Comparison of ENCODE assay signal across 15 cellular contexts in genomic region chr11:85742873-85743275, GRCh38. TPM values are rescaled to one million over a fixed set of nuclear protein-coding genes. Genes with fewer than 3 reads are reported as not detected.
A peak's percentile ranks its signal among the peaks of the same experiment; 100 is the strongest.
DNase-seq lines count a peak whose midpoint lies in the region; ATAC-seq, FAIRE-seq and TF ChIP-seq lines count a peak whose summit lies in the region.
"Had no signal": no experiment of that assay in that cellular context is flagged by ENCODE, and none has a peak within 500 bp of the region (broad histone marks: within the 10 kb centered on the region; RNA-seq: fewer than 3 reads in every experiment).

No MANE protein-coding gene starts in this region.

- H3K4me3 ChIP-seq in SU-DHL-6 (ENCODE audit: insufficient read depth, low read length, poor library complexity, severe bottlenecking) (no peak overlapping the region), pancreas (no peak overlapping the region)
- H3K4me3 ChIP-seq: tibial nerve had no signal

- peak overlapping the region; percentile 96 for H3K27ac Mint-ChIP-seq in Calu3 (ENCODE audit: unreplicated experiment)
- H3K27ac Mint-ChIP-seq: activated B cell treated with CpG ODN at 0.5 μM for 24 hours had no signal

- H3K79me2 ChIP-seq in SU-DHL-6 (ENCODE audit: insufficient read depth, low read length): no peaks in the 10 kb centered on the region

- peaks cover 4% of the 10 kb centered on the region for H3K36me3 Mint-ChIP-seq in Calu3 (ENCODE audit: insufficient read depth, unreplicated experiment)

- peaks cover 15% of the 10 kb centered on the region for H3F3A ChIP-seq in SU-DHL-6 (ENCODE audit: insufficient read depth)

- H3K27ac ChIP-seq in SU-DHL-6 (ENCODE audit: low read depth, low read length): peak overlapping the region; percentile 95
- H3K27ac ChIP-seq in epithelial cell of prostate: peak overlapping the region; percentile 64
- peak overlapping the region in 2 of 4 donors; percentile 18 to 34 for H3K27ac ChIP-seq in pancreas
- H3K27ac ChIP-seq: tibial nerve had no signal

- no peaks in the 10 kb centered on the region for H3K9me3 Mint-ChIP-seq in Calu3 (ENCODE audit: low read depth, unreplicated experiment)
- H3K9me3 Mint-ChIP-seq: activated B cell treated with CpG ODN at 0.5 μM for 24 hours had no signal

- no peak for TF ChIP-seq CTCF in Calu3 (IDR thresholded peaks at IDR 0.05; ENCODE audit: unreplicated experiment)
- TF ChIP-seq CTCF in SU-DHL-6 (IDR thresholded peaks at IDR 0.05; ENCODE audit: insufficient read depth, low read length, poor library complexity, severe bottlenecking): no peak
- TF ChIP-seq CTCF in pancreas (IDR thresholded peaks at IDR 0.05): no peak

- H3K36me3 ChIP-seq in SU-DHL-6 (ENCODE audit: low read length): no peaks in the 10 kb centered on the region
- no peaks in the 10 kb centered on the region for H3K36me3 ChIP-seq in pancreas
- H3K36me3 ChIP-seq: tibial nerve had no signal

- CTCF ChIA-PET in Calu3 (lab: Charles Lee): no interaction called here

- H3K4me3 Mint-ChIP-seq in Calu3 (ENCODE audit: low read depth, unreplicated experiment): no peak overlapping the region
- H3K4me3 Mint-ChIP-seq: activated B cell treated with CpG ODN at 0.5 μM for 24 hours had no signal

- H3K9me2 ChIP-seq in SU-DHL-6 (replicated peaks; ENCODE audit: insufficient read depth, low read length): no peaks in the 10 kb centered on the region

- H3K4me1 ChIP-seq in pancreas: peaks cover 4 to 12% (median 11%) of the 10 kb centered on the region in 3 donors
- H3K4me1 ChIP-seq: tibial nerve had no signal

- ATAC-seq in pancreas (peak; percentile 58 to 79 (median 74)), GM18520 (IDR thresholded peaks at IDR 0.05; ENCODE audit: unreplicated experiment) (no peak)

- H3K9me3 ChIP-seq in SU-DHL-6 (ENCODE audit: insufficient read depth, low read length) (no peaks in the 10 kb centered on the region), pancreas (no peaks in the 10 kb centered on the region)
- H3K9me3 ChIP-seq: tibial nerve had no signal

- H3K4me2 ChIP-seq in SU-DHL-6 (ENCODE audit: low read depth, low read length, poor library complexity, severe bottlenecking): peak overlapping the region; percentile 64

- H4K20me1 ChIP-seq in SU-DHL-6 (ENCODE audit: low read depth, low read length): no peaks in the 10 kb centered on the region

- 30 to 44% methylated on average over 1 of the region's 1 CpG for WGBS in pancreas, 2 donors

- no peak overlapping the region for H2AFZ ChIP-seq in SU-DHL-6 (ENCODE audit: low read depth, low read length, severe bottlenecking)

- peak; percentile 19 for DNase-seq in Calu3
- DNase-seq in epithelial cell of prostate (ENCODE audit: low read depth, low spot score): peak; percentile 75
- no peak for DNase-seq in pancreas
- no peak for DNase-seq in NCI-H748 treated with DMSO at 0.1 percent for 48 hours (lab: John Stamatoyannopoulos, UW)
- no peak for DNase-seq in cortex of kidney (lab: John Stamatoyannopoulos, UW)
- no peak for DNase-seq in SW480 (ENCODE audit: low spot score)
- DNase-seq: activated B cell treated with CpG ODN at 0.5 μM for 24 hours; AML-193; DMS79; effector memory CD4-positive, alpha-beta T cell; NCI-H1092 treated with DMSO at 0.1 percent for 48 hours; NCI-H226 had no signal

- BruUV-seq in Calu3 (replicated peaks; lab: Mats Ljungman, UMichigan): no TSS peak

- FAIRE-seq in pancreas (lab: Jason Lieb, UNC): no peak

- H3K4me1 Mint-ChIP-seq in Calu3 (ENCODE audit: low read depth, unreplicated experiment): peaks cover 47% of the 10 kb centered on the region

- H3K9ac ChIP-seq in SU-DHL-6 (ENCODE audit: low read length): peak overlapping the region; percentile 9; the same call in 1 of the 2 replicates

- H3K27me3 Mint-ChIP-seq in Calu3 (ENCODE audit: unreplicated experiment): no peaks in the 10 kb centered on the region
- H3K27me3 Mint-ChIP-seq: activated B cell treated with CpG ODN at 0.5 μM for 24 hours had no signal

- intact Hi-C loops in Calu3 (cut with micrococcal nuclease; ENCODE audit: unreplicated experiment): loop anchor here (5.0 to 10.0 kb wide), 2 partner anchors 34 to 48 kb away; no protein-coding TSS in a partner anchor
- intact Hi-C loops in pancreas (cut with DNase I): no loop called here

- H3K27me3 ChIP-seq in SU-DHL-6 (ENCODE audit: low read length): no peaks in the 10 kb centered on the region
- H3K27me3 ChIP-seq in pancreas: no peaks in the 10 kb centered on the region
- H3K27me3 ChIP-seq: tibial nerve had no signal

RNA-seq across cellular contexts. Expression of gene CCDC89, which starts 56.9 kb away (rescaled TPM):
- total RNA-seq in Calu3 (2022): 0.26 and 0.44 TPM in 2 replicates
- under 1 TPM in 2 of 6 donors, not detected in 4; 0.12 to 0.62 TPM for total RNA-seq in pancreas
- polyA plus RNA-seq in pancreas: under 1 TPM; 0.11 to 0.31 TPM
- total RNA-seq: activated B cell treated with CpG ODN at 0.5 μM for 24 hours had no signal

Comparison
In these comparisons a context has a peak if more than half of its experiments do, and no peak if none do; other contexts are left out.
1. DNase-seq: peak in Calu3 (single experiment) and epithelial cell of prostate (single experiment); none in pancreas (0 of 6), NCI-H748 treated with DMSO at 0.1 percent for 48 hours (single experiment), cortex of kidney (single experiment) and SW480 (single experiment).